1 cellular context compared by ENCODE assay signal in genomic region chr6:1321715-1322114, GRCh38.
TF ChIP-seq lines count a peak whose summit lies in the region.

No MANE protein-coding gene starts in this region.

TF ChIP-seq in HEK293, 187 proteins besides CTCF, POLR2A, EP300 and RAD21 (continued from another document):
- TF ChIP-seq, protein P1, sequence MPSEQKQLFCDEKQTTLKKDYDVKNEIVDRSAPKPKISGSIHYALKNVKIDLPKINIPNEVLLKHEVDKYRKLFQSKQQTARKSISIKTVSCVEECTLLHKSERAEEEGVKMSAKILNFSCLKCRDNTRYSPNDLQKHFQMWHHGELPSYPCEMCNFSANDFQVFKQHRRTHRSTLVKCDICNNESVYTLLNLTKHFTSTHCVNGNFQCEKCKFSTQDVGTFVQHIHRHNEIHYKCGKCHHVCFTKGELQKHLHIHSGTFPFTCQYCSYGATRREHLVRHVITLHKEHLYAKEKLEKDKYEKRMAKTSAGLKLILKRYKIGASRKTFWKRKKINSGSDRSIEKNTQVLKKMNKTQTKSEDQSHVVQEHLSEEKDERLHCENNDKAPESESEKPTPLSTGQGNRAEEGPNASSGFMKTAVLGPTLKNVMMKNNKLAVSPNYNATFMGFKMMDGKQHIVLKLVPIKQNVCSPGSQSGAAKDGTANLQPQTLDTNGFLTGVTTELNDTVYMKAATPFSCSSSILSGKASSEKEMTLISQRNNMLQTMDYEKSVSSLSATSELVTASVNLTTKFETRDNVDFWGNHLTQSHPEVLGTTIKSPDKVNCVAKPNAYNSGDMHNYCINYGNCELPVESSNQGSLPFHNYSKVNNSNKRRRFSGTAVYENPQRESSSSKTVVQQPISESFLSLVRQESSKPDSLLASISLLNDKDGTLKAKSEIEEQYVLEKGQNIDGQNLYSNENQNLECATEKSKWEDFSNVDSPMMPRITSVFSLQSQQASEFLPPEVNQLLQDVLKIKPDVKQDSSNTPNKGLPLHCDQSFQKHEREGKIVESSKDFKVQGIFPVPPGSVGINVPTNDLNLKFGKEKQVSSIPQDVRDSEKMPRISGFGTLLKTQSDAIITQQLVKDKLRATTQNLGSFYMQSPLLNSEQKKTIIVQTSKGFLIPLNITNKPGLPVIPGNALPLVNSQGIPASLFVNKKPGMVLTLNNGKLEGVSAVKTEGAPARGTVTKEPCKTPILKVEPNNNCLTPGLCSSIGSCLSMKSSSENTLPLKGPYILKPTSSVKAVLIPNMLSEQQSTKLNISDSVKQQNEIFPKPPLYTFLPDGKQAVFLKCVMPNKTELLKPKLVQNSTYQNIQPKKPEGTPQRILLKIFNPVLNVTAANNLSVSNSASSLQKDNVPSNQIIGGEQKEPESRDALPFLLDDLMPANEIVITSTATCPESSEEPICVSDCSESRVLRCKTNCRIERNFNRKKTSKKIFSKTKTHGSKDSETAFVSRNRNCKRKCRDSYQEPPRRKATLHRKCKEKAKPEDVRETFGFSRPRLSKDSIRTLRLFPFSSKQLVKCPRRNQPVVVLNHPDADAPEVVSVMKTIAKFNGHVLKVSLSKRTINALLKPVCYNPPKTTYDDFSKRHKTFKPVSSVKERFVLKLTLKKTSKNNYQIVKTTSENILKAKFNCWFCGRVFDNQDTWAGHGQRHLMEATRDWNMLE (tag by site-specific recombination; conservative IDR thresholded peaks at IDR 0.05; ENCODE audit: low read depth), result peak; percentile 26
